Comparison of ENCODE assay signal across 31 cellular contexts in the genomic region with DNA sequence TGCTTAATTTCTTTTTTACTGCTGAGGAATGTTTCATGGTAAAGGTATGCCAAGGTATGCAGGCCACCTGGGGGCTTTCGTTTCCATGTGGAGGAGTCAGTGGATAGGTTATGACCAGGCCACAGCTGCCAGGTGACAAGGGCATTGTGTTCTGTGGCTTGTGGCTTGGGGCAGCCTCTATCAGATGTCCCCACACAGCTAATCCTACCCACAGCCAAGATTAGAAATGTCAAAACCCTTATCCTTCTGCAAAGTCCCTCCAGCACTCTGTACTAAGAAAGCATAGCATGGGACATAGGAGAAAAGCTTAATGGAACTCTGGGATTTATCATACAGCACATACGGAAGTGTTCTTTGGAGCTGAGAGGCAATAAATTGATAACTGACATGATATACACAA.
A peak's percentile ranks its signal among the peaks of the same experiment; 100 is the strongest.
DNase-seq lines count a peak whose midpoint lies in the region; ATAC-seq, FAIRE-seq and TF ChIP-seq lines count a peak whose summit lies in the region.
"Had no signal": no experiment of that assay in that cellular context is flagged by ENCODE, and none has a peak within 500 bp of the region (broad histone marks: within the 10 kb centered on the region; RNA-seq: fewer than 3 reads in every experiment).

No MANE protein-coding gene starts in this region.

- CTCF ChIA-PET in SK-N-SH (lab: Yijun Ruan, JAX) = interaction anchor here (0.6 to 1.5 kb wide), 2 partner anchors 9 to 15 kb away, joined by 3 read pairs; no protein-coding TSS in a partner anchor

- H3K18ac ChIP-seq in trophoblast cell (ENCODE audit: low read length) = no peak overlapping the region

- H3K14ac ChIP-seq in trophoblast cell (ENCODE audit: low read length) = no peak overlapping the region

- H3K9me2 ChIP-seq in SK-N-SH = no peaks in the 10 kb centered on the region

- H2BK12ac ChIP-seq in trophoblast cell (ENCODE audit: low read length) = peak overlapping the region; percentile 72

- TF ChIP-seq EP300 in SK-N-SH (IDR thresholded peaks at IDR 0.05; ENCODE audit: borderline replicate concordance in 1 of 2, low read depth in 1 of 2, low read length in 1 of 2) = peak in 1 of 2 experiments; percentile 30; a peak in 1 of 4 replicates

- H3K36me3 Mint-ChIP-seq in astrocyte (ENCODE audit: low read depth, unreplicated experiment) = no peaks in the 10 kb centered on the region
- H3K36me3 Mint-ChIP-seq: activated naive CD8-positive, alpha-beta T cell treated with anti-CD3 and anti-CD28 coated beads, Interleukin-2, amount 10 ng/mL, durations not matched to agents 7 days and 5 days; natural killer cell treated with Interleukin-12 subunit alpha and Interleukin-12 subunit beta and Interleukin-15 and Interleukin-18, amount 100 ng/mL, for 72 hours had no signal

- no peak overlapping the region for H3K4me2 ChIP-seq in SK-N-SH
- no peak overlapping the region for H3K4me2 ChIP-seq in astrocyte (ENCODE audit: low read length)
- H3K4me2 ChIP-seq in trophoblast cell (ENCODE audit: low read length) = no peak overlapping the region

- no peak overlapping the region for H3K27ac Mint-ChIP-seq in astrocyte (ENCODE audit: unreplicated experiment)
- H3K27ac Mint-ChIP-seq: activated naive CD8-positive, alpha-beta T cell treated with anti-CD3 and anti-CD28 coated beads, Interleukin-2, amount 10 ng/mL, durations not matched to agents 7 days and 5 days; CD4-positive, alpha-beta T cell; natural killer cell treated with Interleukin-12 subunit alpha and Interleukin-12 subunit beta and Interleukin-15 and Interleukin-18, amount 100 ng/mL, for 72 hours; T-helper 1 cell treated with Interleukin-12 subunit alpha and Interleukin-12 subunit beta and Interleukin-4 antibody, amounts not matched to agents 30 μg/mL and 1 μg/mL, for 36 hours had no signal

- no peak; the same call in 2 of the 3 replicates for ATAC-seq in SK-N-SH treated with all-trans-retinoic acid at 6 μM for 48 hours
- ATAC-seq: HepG2; natural killer cell treated with Interleukin-12 subunit alpha and Interleukin-12 subunit beta and Interleukin-15 and Interleukin-18, amount 100 ng/mL, for 72 hours had no signal

- H3K4me1 ChIP-seq in SK-N-SH (ENCODE audit: control insufficient read depth in 1 of 2, insufficient read depth in 2 of 2, low read depth in 1 of 2, low read length in 1 of 2) (peaks cover 22 to 41% of the 10 kb centered on the region in 2 experiments), astrocyte (ENCODE audit: insufficient read depth, low read length) (peaks cover 47% of the 10 kb centered on the region), trophoblast cell (ENCODE audit: control insufficient read depth in 1 of 2, insufficient read depth in 2 of 2, low read length in 2 of 2) (peaks cover 7 to 11% of the 10 kb centered on the region in 2 experiments)
- H3K4me1 ChIP-seq: SJCRH30, thyroid gland had no signal

- H3K27me3 ChIP-seq in SK-N-SH (ENCODE audit: insufficient read depth) = no peaks in the 10 kb centered on the region
- H3K27me3 ChIP-seq in astrocyte (ENCODE audit: insufficient read depth, low read length) = peaks cover 5% of the 10 kb centered on the region
- H3K27me3 ChIP-seq in trophoblast cell (ENCODE audit: insufficient read depth, low read length) = no peaks in the 10 kb centered on the region
- H3K27me3 ChIP-seq: SJCRH30, stomach, thyroid gland had no signal

- no peak overlapping the region for H2AK5ac ChIP-seq in trophoblast cell (ENCODE audit: low read length)

- H3K9me3 ChIP-seq in SK-N-SH (no peaks in the 10 kb centered on the region), astrocyte (ENCODE audit: insufficient read depth, low read depth, low read length) (no peaks in the 10 kb centered on the region), trophoblast cell (ENCODE audit: insufficient read depth, low read depth, low read length) (no peaks in the 10 kb centered on the region)
- H3K9me3 ChIP-seq: stomach, thyroid gland had no signal

- H2AFZ ChIP-seq in SK-N-SH (ENCODE audit: low read depth) (no peak overlapping the region), astrocyte (ENCODE audit: low read depth, low read length) (no peak overlapping the region), trophoblast cell (ENCODE audit: insufficient read depth, low read length, poor library complexity) (no peak overlapping the region)
- H2AFZ ChIP-seq: GM23248 had no signal

- no peak overlapping the region for H3K23ac ChIP-seq in trophoblast cell (ENCODE audit: low read length)

- 66% methylated on average over 2 of the region's 2 CpGs for WGBS in SK-N-SH (ENCODE audit: low lambda C conversion rate)
- no CpG with 5 or more reads among the region's 2 CpGs for WGBS in trophoblast cell (ENCODE audit: extremely low coverage, insufficient coverage, insufficient read length)

- H3K79me2 ChIP-seq in SK-N-SH (ENCODE audit: insufficient read depth) = no peaks in the 10 kb centered on the region
- no peaks in the 10 kb centered on the region for H3K79me2 ChIP-seq in astrocyte (ENCODE audit: insufficient read depth, low read length)
- no peaks in the 10 kb centered on the region for H3K79me2 ChIP-seq in trophoblast cell (ENCODE audit: control insufficient read depth, insufficient read depth, low read length, poor library complexity)

- H3K27me3 Mint-ChIP-seq in astrocyte (ENCODE audit: low read depth, unreplicated experiment) = peaks cover 3% of the 10 kb centered on the region

- H3K9ac ChIP-seq in SK-N-SH = no peak overlapping the region
- H3K9ac ChIP-seq in astrocyte (ENCODE audit: low read length) = no peak overlapping the region
- H3K9ac ChIP-seq in trophoblast cell (ENCODE audit: low read length) = no peak overlapping the region
- H3K9ac ChIP-seq: GM23248 had no signal

- H4K91ac ChIP-seq in trophoblast cell (ENCODE audit: low read depth, low read length) = no peak overlapping the region

- H3K27ac ChIP-seq in SK-N-SH (ENCODE audit: low read depth in 2 of 2, low read length in 1 of 2) (peak overlapping the region in 1 of 2 experiments; percentile 76; a peak in 1 of 4 replicates), astrocyte (ENCODE audit: low read depth, low read length) (no peak overlapping the region), trophoblast cell (ENCODE audit: low read depth, low read length) (no peak overlapping the region)
- H3K27ac ChIP-seq: GM23248, HL-60, left ventricle myocardium inferior, SJCRH30, stomach, thyroid gland, VCaP had no signal

- H4K12ac ChIP-seq in trophoblast cell (ENCODE audit: low read depth, low read length) = no peak overlapping the region

- H4K20me1 ChIP-seq in SK-N-SH (ENCODE audit: insufficient read depth) (no peaks in the 10 kb centered on the region), astrocyte (ENCODE audit: insufficient read depth, low read length) (no peaks in the 10 kb centered on the region)

- peaks cover 16% of the 10 kb centered on the region for H3F3A ChIP-seq in SK-N-SH (replicated peaks; ENCODE audit: insufficient read depth)

- no peak for TF ChIP-seq RAD21 in SK-N-SH (IDR thresholded peaks at IDR 0.05; ENCODE audit: low read length)

- FAIRE-seq in astrocyte (lab: Jason Lieb, UNC) = no peak
- FAIRE-seq: endothelial cell of umbilical vein, GM12892, HepG2 had no signal

- H3K9me3 Mint-ChIP-seq in astrocyte (ENCODE audit: unreplicated experiment) = peaks cover 1% of the 10 kb centered on the region
- H3K9me3 Mint-ChIP-seq: activated naive CD8-positive, alpha-beta T cell treated with anti-CD3 and anti-CD28 coated beads, Interleukin-2, amount 10 ng/mL, durations not matched to agents 7 days and 5 days; CD4-positive, alpha-beta T cell; natural killer cell treated with Interleukin-12 subunit alpha and Interleukin-12 subunit beta and Interleukin-15 and Interleukin-18, amount 100 ng/mL, for 72 hours; T-helper 1 cell treated with Interleukin-12 subunit alpha and Interleukin-12 subunit beta and Interleukin-4 antibody, amounts not matched to agents 30 μg/mL and 1 μg/mL, for 36 hours had no signal

- H3K4me1 Mint-ChIP-seq in astrocyte (ENCODE audit: low read depth, unreplicated experiment) = peaks cover 35% of the 10 kb centered on the region
- H3K4me1 Mint-ChIP-seq: activated naive CD8-positive, alpha-beta T cell treated with anti-CD3 and anti-CD28 coated beads, Interleukin-2, amount 10 ng/mL, durations not matched to agents 7 days and 5 days had no signal

- no peak overlapping the region for H3K4ac ChIP-seq in trophoblast cell (ENCODE audit: low read depth, low read length)

- peaks cover 3% of the 10 kb centered on the region for H3K79me1 ChIP-seq in trophoblast cell (ENCODE audit: low read length)

- TF ChIP-seq CTCF in SK-N-SH (IDR thresholded peaks at IDR 0.05) = no peak
- no peak for TF ChIP-seq CTCF in astrocyte (IDR thresholded peaks at IDR 0.05; ENCODE audit: insufficient read depth, low read depth, low read length)

- DNase-seq in SK-N-SH = no peak
- peak; percentile 63 for DNase-seq in OCI-M1 (lab: John Stamatoyannopoulos, UW)
- DNase-seq in astrocyte (ENCODE audit: low read depth) = peak; percentile 35
- peak; percentile 40 to 61 for DNase-seq in trophoblast cell
- DNase-seq in NCI-H82 (lab: John Stamatoyannopoulos, UW) = no peak
- DNase-seq in NK-92 treated with Interleukin-12 subunit alpha and Interleukin-12 subunit beta, amount 100 ng/mL, for 24 hours (lab: John Stamatoyannopoulos, UW) = no peak
- DNase-seq in dedifferentiated amniotic fluid mesenchymal stem cell (ENCODE audit: extremely low spot score) = no peak
- DNase-seq: 8988T; activated CD4-positive, alpha-beta T cell treated with anti-CD3 and anti-CD28 coated beads for 4 hours; activated gamma-delta T cell; activated naive CD8-positive, alpha-beta T cell treated with anti-CD3 and anti-CD28 coated beads, Interleukin-2, amount 10 ng/mL, durations not matched to agents 7 days and 5 days; activated T-cell treated with anti-CD3 and anti-CD28 coated beads, Interleukin-2, amount 50 U/mL, for 1 hour; CD4-positive, alpha-beta T cell; DMS 273 treated with DMSO at 0.1 percent for 48 hours; GM23248; hypothalamus; left ventricle myocardium inferior; NCI-H1417 treated with DMSO at 0.1 percent for 48 hours; retina; SJCRH30; stimulated activated CD4-positive, alpha-beta T cell treated with anti-CD3 and anti-CD28 coated beads, Interleukin-2, amount 100 ng/mL, for 24 hours; stomach; thyroid gland had no signal

- POLR2A ChIA-PET in SK-N-SH (lab: Yijun Ruan, JAX) = no interaction called here

- H2BK120ac ChIP-seq in trophoblast cell (ENCODE audit: insufficient read depth, low read length, poor library complexity) = no peak overlapping the region

- H3K4me3 Mint-ChIP-seq in astrocyte (ENCODE audit: unreplicated experiment) = no peak overlapping the region
- H3K4me3 Mint-ChIP-seq: activated naive CD8-positive, alpha-beta T cell treated with anti-CD3 and anti-CD28 coated beads, Interleukin-2, amount 10 ng/mL, durations not matched to agents 7 days and 5 days; CD4-positive, alpha-beta T cell; natural killer cell treated with Interleukin-12 subunit alpha and Interleukin-12 subunit beta and Interleukin-15 and Interleukin-18, amount 100 ng/mL, for 72 hours; T-helper 1 cell treated with Interleukin-12 subunit alpha and Interleukin-12 subunit beta and Interleukin-4 antibody, amounts not matched to agents 30 μg/mL and 1 μg/mL, for 36 hours had no signal

- no peak overlapping the region for H4K8ac ChIP-seq in trophoblast cell (ENCODE audit: low read depth, low read length)

- H2BK5ac ChIP-seq in trophoblast cell (ENCODE audit: low read depth, low read length, poor library complexity) = no peak overlapping the region

- H3K36me3 ChIP-seq in SK-N-SH (replicated peaks in 1 of 2; ENCODE audit: control insufficient read depth in 1 of 2, insufficient read depth in 2 of 2, low read length in 1 of 2) (no peaks in the 10 kb centered on the region), astrocyte (ENCODE audit: insufficient read depth, low read length) (no peaks in the 10 kb centered on the region), trophoblast cell (ENCODE audit: control insufficient read depth in 1 of 2, insufficient read depth in 2 of 2, low read length in 2 of 2) (no peaks in the 10 kb centered on the region)
- H3K36me3 ChIP-seq: left ventricle myocardium inferior, SJCRH30, stomach, thyroid gland had no signal

- H3K4me3 ChIP-seq in SK-N-SH (ENCODE audit: low read depth in 2 of 2, low read length in 1 of 2) (no peak overlapping the region), astrocyte (ENCODE audit: insufficient read depth, low read depth, low read length) (no peak overlapping the region), trophoblast cell (ENCODE audit: low read depth, low read length) (no peak overlapping the region)
- H3K4me3 ChIP-seq: GM23248, left ventricle myocardium inferior, SJCRH30, stomach, thyroid gland had no signal

Comparison
In these comparisons a context has a peak if more than half of its experiments do, and no peak if none do; other contexts are left out.
1. DNase-seq: peak in OCI-M1 (single experiment), astrocyte (single experiment) and trophoblast cell (2 of 2); none in SK-N-SH (single experiment), NCI-H82 (single experiment), NK-92 treated with Interleukin-12 subunit alpha and Interleukin-12 subunit beta, amount 100 ng/mL, for 24 hours (single experiment) and dedifferentiated amniotic fluid mesenchymal stem cell (single experiment).